9 cellular contexts compared by ENCODE assay signal in the genomic region with DNA sequence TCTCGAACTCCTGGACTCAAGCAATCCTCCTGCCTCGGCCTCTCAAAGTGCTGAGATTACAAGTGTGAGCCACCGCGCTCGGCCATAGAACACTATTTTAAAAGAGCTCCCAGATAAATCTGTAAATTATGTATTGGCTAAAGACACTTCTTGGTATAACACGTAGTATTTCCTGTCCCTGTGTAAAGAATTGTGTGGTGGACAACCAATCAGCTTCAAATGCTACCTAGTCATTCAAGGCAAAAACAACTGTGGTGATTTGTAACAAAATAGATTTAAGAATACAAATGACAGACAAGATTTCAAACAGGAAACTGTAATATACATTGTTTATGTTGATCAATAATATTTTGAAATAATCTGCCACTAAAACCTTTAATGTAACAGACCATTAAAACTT. TPM values are rescaled to one million over a fixed set of nuclear protein-coding genes. Genes with fewer than 3 reads are reported as not detected.
DNase-seq lines count a peak whose midpoint lies in the region; TF ChIP-seq lines count a peak whose summit lies in the region.
"Had no signal": no experiment of that assay in that cellular context is flagged by ENCODE, and none has a peak within 500 bp of the region (broad histone marks: within the 10 kb centered on the region; RNA-seq: fewer than 3 reads in every experiment).

No MANE protein-coding gene starts in this region.

- TF ChIP-seq POLR2A in spleen (IDR thresholded peaks at IDR 0.05): no peak

- 84 to 91% (median 86%) methylated on average over 6 of the region's 6 CpGs for WGBS in spleen, 5 donors

- intact Hi-C loops in colonic mucosa (cut with DNase I): no loop called here
- intact Hi-C loops in spleen (cut with DNase I; ENCODE audit: low total_unique reads): no loop called here

- H3K36me3 ChIP-seq in DOHH2 (ENCODE audit: control insufficient read depth, low read length): peaks cover 29% of the 10 kb centered on the region
- peaks cover 3% of the 10 kb centered on the region for H3K36me3 ChIP-seq in OCI-LY3 (replicated peaks; ENCODE audit: low read depth, low read length)
- H3K36me3 ChIP-seq in colonic mucosa: no peaks in the 10 kb centered on the region
- H3K36me3 ChIP-seq in spleen: peaks cover 0 to 43% (median 0%) of the 10 kb centered on the region in 6 donors
- H3K36me3 ChIP-seq in BE2C: no peaks in the 10 kb centered on the region

- peak overlapping the region; percentile 94 for H3K27ac ChIP-seq in DOHH2 (ENCODE audit: low read depth, low read length)
- H3K27ac ChIP-seq in OCI-LY3 (ENCODE audit: low read length): peak overlapping the region; percentile 97
- H3K27ac ChIP-seq in colonic mucosa: peak overlapping the region; percentile 28
- peak overlapping the region; percentile 88 to 97 (median 90) for H3K27ac ChIP-seq in spleen

- no peak for DNase-seq in colonic mucosa
- no peak for DNase-seq in spleen
- no peak for DNase-seq in BE2C
- DNase-seq in NCI-H82 treated with DMSO at 0.1 percent for 48 hours (lab: John Stamatoyannopoulos, UW; ENCODE audit: unreplicated experiment): no peak
- no peak for DNase-seq in stimulated activated CD8-positive, alpha-beta memory T cell treated with anti-CD3 and anti-CD28 coated beads, Interleukin-4, amount 100 ng/mL, for 48 hours
- DNase-seq: heart left ventricle, left cardiac atrium had no signal

- no peaks in the 10 kb centered on the region for H3K9me3 ChIP-seq in DOHH2 (ENCODE audit: control insufficient read depth, insufficient read depth, low read length)
- no peaks in the 10 kb centered on the region for H3K9me3 ChIP-seq in OCI-LY3 (ENCODE audit: insufficient read depth, low read length)
- H3K9me3 ChIP-seq in colonic mucosa: no peaks in the 10 kb centered on the region
- no peaks in the 10 kb centered on the region for H3K9me3 ChIP-seq in spleen
- no peaks in the 10 kb centered on the region for H3K9me3 ChIP-seq in BE2C
- H3K9me3 ChIP-seq: heart left ventricle had no signal

- H3K4me2 ChIP-seq in DOHH2 (ENCODE audit: low read length) (peak overlapping the region; percentile 68), OCI-LY3 (ENCODE audit: low read length) (peak overlapping the region; percentile 84)

- peaks cover 89% of the 10 kb centered on the region for H3K79me2 ChIP-seq in DOHH2 (ENCODE audit: control insufficient read depth, low read length)
- peaks cover 82% of the 10 kb centered on the region for H3K79me2 ChIP-seq in OCI-LY3 (ENCODE audit: low read length)

- peaks cover 82% of the 10 kb centered on the region for H3K4me1 ChIP-seq in DOHH2 (ENCODE audit: control insufficient read depth, low read length)
- peaks cover 44% of the 10 kb centered on the region for H3K4me1 ChIP-seq in OCI-LY3 (ENCODE audit: low read length)
- H3K4me1 ChIP-seq in colonic mucosa: no peaks in the 10 kb centered on the region
- peaks cover 54 to 100% (median 90%) of the 10 kb centered on the region in 6 donors for H3K4me1 ChIP-seq in spleen
- H3K4me1 ChIP-seq in BE2C: no peaks in the 10 kb centered on the region

- peak overlapping the region; percentile 46 for H3K4me3 ChIP-seq in DOHH2 (ENCODE audit: low read length)
- H3K4me3 ChIP-seq in OCI-LY3 (ENCODE audit: low read length): peak overlapping the region; percentile 71; the same call in 1 of the 2 replicates
- H3K4me3 ChIP-seq in colonic mucosa: no peak overlapping the region
- H3K4me3 ChIP-seq in spleen: peak overlapping the region in 1 of 8 donors; percentile 61
- no peak overlapping the region for H3K4me3 ChIP-seq in BE2C (ENCODE audit: low read depth, low read length)

- H2AFZ ChIP-seq in OCI-LY3 (ENCODE audit: low read depth, low read length): no peak overlapping the region

- peaks cover 36% of the 10 kb centered on the region for H3F3A ChIP-seq in DOHH2 (ENCODE audit: control insufficient read depth, insufficient read depth)

- no peaks in the 10 kb centered on the region for H3K9me2 ChIP-seq in DOHH2 (replicated peaks; ENCODE audit: control insufficient read depth, low read length)

- H4K20me1 ChIP-seq in DOHH2 (ENCODE audit: control insufficient read depth, insufficient read depth, low read depth, low read length) (no peaks in the 10 kb centered on the region), OCI-LY3 (ENCODE audit: insufficient read depth, low read length) (0 out of 2 replicates have a peak, but pooled peaks cover 4% of the 10 kb centered on the region)

- TF ChIP-seq CTCF in DOHH2 (IDR thresholded peaks at IDR 0.05; ENCODE audit: low read depth, low read length, poor library complexity, severe bottlenecking) (no peak), OCI-LY3 (IDR thresholded peaks at IDR 0.05; ENCODE audit: low read depth, low read length) (no peak), colonic mucosa (IDR thresholded peaks at IDR 0.05) (no peak), spleen (IDR thresholded peaks at IDR 0.05 in 8 of 11, conservative IDR thresholded peaks at IDR 0.05 in 3 of 11) (no peak), BE2C (IDR thresholded peaks at IDR 0.05; ENCODE audit: low read depth, low read length) (no peak)

- peak overlapping the region; percentile 63; the same call in 1 of the 2 replicates for H3K9ac ChIP-seq in OCI-LY3 (ENCODE audit: low read length)
- H3K9ac ChIP-seq in colonic mucosa (ENCODE audit: low read depth in 2 of 2, low read length in 2 of 2): no peak overlapping the region

- H3K27me3 ChIP-seq in DOHH2 (ENCODE audit: control insufficient read depth, low read length) (no peaks in the 10 kb centered on the region), OCI-LY3 (ENCODE audit: low read depth, low read length) (no peaks in the 10 kb centered on the region), colonic mucosa (no peaks in the 10 kb centered on the region), spleen (replicated peaks in 1 of 7) (no peaks in the 10 kb centered on the region), BE2C (no peaks in the 10 kb centered on the region)
- H3K27me3 ChIP-seq: heart left ventricle had no signal

RNA-seq across cellular contexts. Expression of gene CRLF3, which starts 14.6 kb away (rescaled TPM):
- total RNA-seq in colonic mucosa (10 to 100 TPM; 12.0 to 18.0 TPM), spleen (10 to 100 TPM; 44.3 to 51.9 (median 49.0) TPM)
- 10 to 100 TPM; 21.0 to 28.2 (median 24.4) TPM for polyA plus RNA-seq in spleen
- polyA plus RNA-seq in BE2C (2012; ENCODE audit: insufficient read depth, insufficient read length, low read depth): 8.9 TPM

RNA-seq across cellular contexts. Expression of gene ATAD5, which starts 21.9 kb away (rescaled TPM):
- 10 to 100 TPM in 1 of 2 donors, 1 to 10 TPM in 1; 3.7 to 10.1 TPM for total RNA-seq in colonic mucosa
- total RNA-seq in spleen: 1 to 10 TPM; 3.5 to 7.4 (median 4.5) TPM
- under 1 TPM; 0.61 to 0.80 (median 0.67) TPM for polyA plus RNA-seq in spleen
- 0.42 TPM for polyA plus RNA-seq in BE2C (2012; ENCODE audit: insufficient read depth, insufficient read length, low read depth)

Comparison
In these comparisons a context has a peak if more than half of its experiments do, and no peak if none do; other contexts are left out.
1. H3K27ac ChIP-seq: peak in every context shown above with its lines; median percentile 97 in OCI-LY3; 94 in DOHH2; 90 in spleen; 28 in colonic mucosa.
2. H3K4me3 ChIP-seq: peak in DOHH2 (single experiment) and OCI-LY3 (single experiment); none in colonic mucosa (single experiment) and BE2C (single experiment).